Comparison of ENCODE assay signal across 33 cellular contexts in genomic region chr6:165401092-165401491, GRCh38.
"Had no signal": no experiment of that assay in that cellular context is flagged by ENCODE, and none has a peak within 500 bp of the region (broad histone marks: within the 10 kb centered on the region; RNA-seq: fewer than 3 reads in every experiment).

No MANE protein-coding gene starts in this region.

- ATAC-seq: activated naive CD4-positive, alpha-beta T cell treated with anti-CD3 and anti-CD28 coated beads, Interleukin-2, amount 50 U/mL, for 72 hours; activated naive CD8-positive, alpha-beta T cell treated with anti-CD3 and anti-CD28 coated beads, Interleukin-2, amount 50 U/mL, for 24 hours; activated T-cell treated with anti-CD3 and anti-CD28 coated beads, Interleukin-2, amount 50 U/mL, for 4 hours; activated T-cell treated with anti-CD3 and anti-CD28 coated beads, Interleukin-2, amount 50 U/mL, for 72 hours; activated T-helper 17 cell treated with anti-CD3 and anti-CD28 coated beads, Interleukin-2, amount 50 U/mL, for 72 hours; body of pancreas had no signal

- H3K4me1 ChIP-seq: adrenal gland, ascending aorta, body of pancreas, breast epithelium had no signal

- DNase-seq: activated effector memory CD4-positive, alpha-beta T cell treated with anti-CD3 and anti-CD28 coated beads, Interleukin-2, amount 50 U/mL, for 16 hours; activated effector memory CD4-positive, alpha-beta T cell treated with Interleukin-2 at 50 U/mL for 16 hours; activated gamma-delta T cell; activated gamma-delta T cell treated with Interleukin-2 at 50 U/mL for 16 hours; activated naive CD4-positive, alpha-beta T cell; activated naive CD4-positive, alpha-beta T cell treated with anti-CD3 and anti-CD28 coated beads for 36 hours; activated naive CD4-positive, alpha-beta T cell treated with anti-CD3 and anti-CD28 coated beads, Interleukin-2, amount 10 ng/mL, durations not matched to agents 7 days and 5 days; activated naive CD4-positive, alpha-beta T cell treated with anti-CD3 and anti-CD28 coated beads, Interleukin-2, amount 50 U/mL, for 16 hours; activated naive CD4-positive, alpha-beta T cell treated with Interleukin-2 at 50 U/mL for 16 hours; activated naive CD8-positive, alpha-beta T cell treated with anti-CD3 and anti-CD28 coated beads for 36 hours; activated naive CD8-positive, alpha-beta T cell treated with anti-CD3 and anti-CD28 coated beads, Interleukin-2, amount 10 ng/mL, durations not matched to agents 7 days and 5 days; activated naive CD8-positive, alpha-beta T cell treated with anti-CD3 and anti-CD28 coated beads, Interleukin-2, amount 50 U/mL, for 24 hours; activated T-cell treated with anti-CD3 and anti-CD28 coated beads, Interleukin-2, amount 50 U/mL, for 24 hours; activated T-cell treated with anti-CD3 and anti-CD28 coated beads, Interleukin-2, amount 50 U/mL, for 4 hours; activated T-cell treated with anti-CD3 and anti-CD28 coated beads, Interleukin-2, amount 50 U/mL, for 48 hours; activated T-cell treated with anti-CD3 and anti-CD28 coated beads, Interleukin-2, amount 50 U/mL, for 72 hours; adrenal gland; amniotic stem cell; amygdala; anterior cingulate cortex; aorta; body of pancreas; brain microvascular endothelial cell; caudate nucleus; central memory CD4-positive, alpha-beta T cell; cerebellar nuclear complex had no signal

- H3K27ac ChIP-seq: adrenal gland, ascending aorta, body of pancreas, brain microvascular endothelial cell, breast epithelium, cardiac muscle cell had no signal

- H3K9me3 ChIP-seq: adrenal gland, ascending aorta, body of pancreas, breast epithelium had no signal

- H3K4me3 ChIP-seq: adrenal gland, ascending aorta, body of pancreas, breast epithelium, cardiac muscle cell had no signal

- H3K27me3 ChIP-seq: adrenal gland, ascending aorta, body of pancreas, brain microvascular endothelial cell, breast epithelium, cardiac muscle cell had no signal

- H3K36me3 ChIP-seq: adrenal gland, ascending aorta, brain microvascular endothelial cell, breast epithelium, cardiac muscle cell had no signal

- FAIRE-seq: astrocyte, bronchial epithelial cell had no signal
